5 cellular contexts compared by ENCODE assay signal in the genomic region with DNA sequence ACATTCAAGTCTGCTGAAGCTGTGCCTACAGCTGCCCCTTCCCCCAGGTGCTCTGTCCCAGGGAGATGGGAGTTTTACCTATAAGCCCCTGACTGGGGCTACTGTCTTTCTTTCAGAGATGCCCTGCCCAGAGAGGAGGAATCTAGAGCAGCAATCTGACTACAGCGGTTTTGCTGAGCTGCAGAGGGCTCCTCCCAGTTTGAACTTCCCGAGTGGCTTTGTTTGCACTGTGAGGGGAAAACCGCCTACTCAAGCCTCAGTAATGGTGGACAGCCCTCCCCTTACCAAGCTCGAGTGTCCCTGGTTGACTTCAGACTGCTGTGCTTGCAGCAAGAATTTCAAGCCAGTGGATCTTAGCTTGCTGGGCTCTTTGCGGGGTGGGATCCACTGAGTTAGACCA. TPM values are rescaled to one million over a fixed set of nuclear protein-coding genes. Genes with fewer than 3 reads are reported as not detected.
"Had no signal": no experiment of that assay in that cellular context is flagged by ENCODE, and none has a peak within 500 bp of the region (broad histone marks: within the 10 kb centered on the region; RNA-seq: fewer than 3 reads in every experiment).

No MANE protein-coding gene starts in this region.

RNA-seq across cellular contexts. Expression of a gene that starts 35.9 kb away (rescaled TPM):
- total RNA-seq: K562, Right ventricle myocardium inferior, RPMI7951, SJCRH30 had no signal
- polyA plus RNA-seq: IgD-negative memory B cell, K562 had no signal
